9 cellular contexts compared by ENCODE assay signal in the genomic region with DNA sequence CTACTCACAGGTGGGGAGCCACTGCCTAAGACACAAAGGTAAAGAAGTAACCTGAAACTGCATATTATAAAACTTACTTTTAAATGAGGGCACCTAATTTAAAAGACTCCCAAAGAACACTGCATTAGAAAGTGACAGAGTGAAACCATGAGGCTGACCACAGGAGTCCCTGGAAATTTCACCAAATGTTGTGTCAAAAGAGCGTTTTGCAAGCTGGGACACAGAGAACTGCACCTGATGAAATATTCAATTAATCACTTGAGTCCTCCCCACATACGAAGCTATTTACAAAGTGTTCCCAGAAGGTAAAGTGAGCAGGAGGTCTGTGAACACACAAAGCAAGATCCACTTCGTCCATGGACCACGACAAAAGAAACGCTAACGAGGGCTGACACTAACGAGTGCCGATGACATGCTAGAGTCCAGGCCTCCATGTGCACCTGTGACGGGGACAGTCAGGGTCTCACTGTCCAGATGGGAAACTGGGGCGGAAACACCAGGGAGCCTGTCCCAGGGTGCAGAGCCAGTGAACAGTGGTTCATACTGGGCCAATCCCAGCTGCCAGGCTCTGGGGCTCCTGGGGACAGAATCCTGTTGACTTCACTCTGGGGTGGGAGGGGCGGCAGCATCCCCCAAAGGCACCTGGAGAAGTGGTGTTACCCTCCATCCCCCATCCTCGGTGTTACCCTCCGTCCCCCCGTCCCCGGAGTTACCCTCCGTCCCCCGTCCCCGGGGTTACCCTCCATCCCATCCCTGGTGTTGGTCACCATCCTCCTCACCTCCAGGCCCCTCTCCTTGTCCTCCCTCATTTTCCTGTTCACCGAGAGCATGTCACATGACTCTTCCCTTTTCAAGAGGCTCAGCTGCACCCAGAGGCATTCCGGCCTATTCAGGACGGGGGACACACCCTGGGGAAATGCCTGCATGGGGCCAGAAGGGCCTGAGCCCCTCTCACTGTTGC.
DNase-seq lines count a peak whose midpoint lies in the region; ATAC-seq and TF ChIP-seq lines count a peak whose summit lies in the region.
"Had no signal": no experiment of that assay in that cellular context is flagged by ENCODE, and none has a peak within 500 bp of the region (broad histone marks: within the 10 kb centered on the region; RNA-seq: fewer than 3 reads in every experiment).

No MANE protein-coding gene starts in this region.

- no peak for ATAC-seq in left ventricle myocardium superior
- no peak for ATAC-seq in HG03432 (IDR thresholded peaks at IDR 0.05; ENCODE audit: unreplicated experiment)

- H3K9me3 ChIP-seq in right atrium auricular region = no peaks in the 10 kb centered on the region

- intact Hi-C loops in left ventricle myocardium superior (cut with micrococcal nuclease) = no loop called here
- intact Hi-C loops in posterior vena cava (cut with DNase I) = no loop called here

- H3K4me1 ChIP-seq in right atrium auricular region = peaks cover 0 to 42% of the 10 kb centered on the region in 2 donors

- peak overlapping the region in 1 of 2 donors; percentile 27 for H3K4me3 ChIP-seq in right atrium auricular region
- no peak overlapping the region for H3K4me3 ChIP-seq in fibroblast of mammary gland (ENCODE audit: control insufficient read depth, low read depth, low read length)

- no peaks in the 10 kb centered on the region for H3K36me3 ChIP-seq in right atrium auricular region

- no peaks in the 10 kb centered on the region for H3K27me3 ChIP-seq in right atrium auricular region

- DNase-seq in right atrium auricular region (ENCODE audit: low spot score) (no peak), left ventricle myocardium superior (no peak), fibroblast of mammary gland (ENCODE audit: low read depth) (peak; percentile 17), posterior vena cava (ENCODE audit: low spot score) (peak; percentile 58), kidney tubule cell (ENCODE audit: low spot score) (no peak), NOMO-1 (lab: John Stamatoyannopoulos, UW; ENCODE audit: unreplicated experiment in 2 of 2) (no peak)
- DNase-seq in stimulated activated CD4-positive, alpha-beta T cell treated with anti-CD3 and anti-CD28 coated beads, Interleukin-12 subunit alpha, Interleukin-12 subunit beta, amount 100 ng/mL, for 4 hours = no peak
- DNase-seq: T-helper 2 cell had no signal

- peak overlapping the region; percentile 88 to 92 for H3K27ac ChIP-seq in right atrium auricular region

- TF ChIP-seq CTCF in right atrium auricular region (IDR thresholded peaks at IDR 0.05) (no peak), fibroblast of mammary gland (conservative IDR thresholded peaks at IDR 0.05; ENCODE audit: control insufficient read depth, insufficient read depth, low read depth, low read length) (no peak)

Comparison
In these comparisons a context has a peak if more than half of its experiments do, and no peak if none do; other contexts are left out.
1. DNase-seq: peak in fibroblast of mammary gland (single experiment) and posterior vena cava (single experiment); none in right atrium auricular region (single experiment), left ventricle myocardium superior (single experiment), stimulated activated CD4-positive, alpha-beta T cell treated with anti-CD3 and anti-CD28 coated beads, Interleukin-12 subunit alpha, Interleukin-12 subunit beta, amount 100 ng/mL, for 4 hours (single experiment), kidney tubule cell (single experiment) and NOMO-1 (0 of 2).